Comparison of ENCODE assay signal across 2 cellular contexts in the genomic region with DNA sequence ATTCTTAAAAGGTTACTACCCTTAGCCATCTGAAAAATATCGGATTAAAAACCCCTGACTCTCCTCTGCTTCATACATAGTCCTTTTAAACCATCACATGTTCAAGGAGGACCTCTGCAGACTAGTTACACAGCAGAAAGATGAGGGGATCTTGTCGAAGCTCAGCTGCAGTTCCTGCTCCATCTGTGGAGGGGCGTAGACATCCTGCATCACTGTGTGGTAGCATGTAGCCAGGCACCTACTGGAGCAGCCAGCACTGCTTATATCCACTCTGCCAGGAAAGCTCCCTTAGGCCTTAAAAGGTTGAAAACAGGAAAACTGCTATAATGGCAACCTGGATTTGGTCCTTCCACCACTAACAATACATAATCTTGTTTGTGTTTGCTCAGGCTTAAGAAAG.
TF ChIP-seq lines count a peak whose summit lies in the region.

No MANE protein-coding gene starts in this region.

TF ChIP-seq in IMR-90, 13 proteins besides CTCF, POLR2A, EP300 and RAD21:
- TF ChIP-seq RFX5 (IDR thresholded peaks at IDR 0.05; ENCODE audit: low read depth, low read length): no peak
- TF ChIP-seq CEBPB (IDR thresholded peaks at IDR 0.05; ENCODE audit: low read depth, low read length): no peak
- TF ChIP-seq CHD1 (IDR thresholded peaks at IDR 0.05; ENCODE audit: low read depth, low read length): no peak
- TF ChIP-seq NFE2L2 (IDR thresholded peaks at IDR 0.05; ENCODE audit: low read depth, low read length): no peak

TF ChIP-seq in GM12878, 131 proteins besides CTCF, POLR2A, EP300 and RAD21:
- TF ChIP-seq CREB1 (IDR thresholded peaks at IDR 0.05; ENCODE audit: low read depth) (no peak), YBX1 (IDR thresholded peaks at IDR 0.05) (no peak), CHD4 (IDR thresholded peaks at IDR 0.05) (no peak), IKZF2 (IDR thresholded peaks at IDR 0.05) (no peak), NFIC (IDR thresholded peaks at IDR 0.05; ENCODE audit: low read depth, low read length) (no peak), TAF1 (IDR thresholded peaks at IDR 0.05; ENCODE audit: borderline replicate concordance, low read depth, low read length) (no peak), CHD2 (IDR thresholded peaks at IDR 0.05; ENCODE audit: borderline replicate concordance, low read depth, low read length) (no peak), POLR2AphosphoS2 (IDR thresholded peaks at IDR 0.05; ENCODE audit: low read depth, low read length) (no peak), NR2C1 (IDR thresholded peaks at IDR 0.05) (no peak), MXI1 (IDR thresholded peaks at IDR 0.05; ENCODE audit: low read depth, low read length) (no peak), NR2F1 (conservative IDR thresholded peaks at IDR 0.05) (no peak), FOXM1 (IDR thresholded peaks at IDR 0.05; ENCODE audit: low read depth, low read length) (no peak)
- TF ChIP-seq, protein P1, sequence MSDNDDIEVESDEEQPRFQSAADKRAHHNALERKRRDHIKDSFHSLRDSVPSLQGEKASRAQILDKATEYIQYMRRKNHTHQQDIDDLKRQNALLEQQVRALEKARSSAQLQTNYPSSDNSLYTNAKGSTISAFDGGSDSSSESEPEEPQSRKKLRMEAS (IDR thresholded peaks at IDR 0.05; ENCODE audit: low read depth, low read length): no peak
- TF ChIP-seq, protein P2, sequence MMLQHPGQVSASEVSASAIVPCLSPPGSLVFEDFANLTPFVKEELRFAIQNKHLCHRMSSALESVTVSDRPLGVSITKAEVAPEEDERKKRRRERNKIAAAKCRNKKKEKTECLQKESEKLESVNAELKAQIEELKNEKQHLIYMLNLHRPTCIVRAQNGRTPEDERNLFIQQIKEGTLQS (IDR thresholded peaks at IDR 0.05; ENCODE audit: borderline replicate concordance, extremely low read depth, low read depth, low read length): no peak
- TF ChIP-seq, protein P3, sequence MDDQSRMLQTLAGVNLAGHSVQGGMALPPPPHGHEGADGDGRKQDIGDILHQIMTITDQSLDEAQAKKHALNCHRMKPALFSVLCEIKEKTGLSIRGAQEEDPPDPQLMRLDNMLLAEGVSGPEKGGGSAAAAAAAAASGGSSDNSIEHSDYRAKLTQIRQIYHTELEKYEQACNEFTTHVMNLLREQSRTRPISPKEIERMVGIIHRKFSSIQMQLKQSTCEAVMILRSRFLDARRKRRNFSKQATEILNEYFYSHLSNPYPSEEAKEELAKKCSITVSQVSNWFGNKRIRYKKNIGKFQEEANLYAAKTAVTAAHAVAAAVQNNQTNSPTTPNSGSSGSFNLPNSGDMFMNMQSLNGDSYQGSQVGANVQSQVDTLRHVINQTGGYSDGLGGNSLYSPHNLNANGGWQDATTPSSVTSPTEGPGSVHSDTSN (IDR thresholded peaks at IDR 0.05; ENCODE audit: insufficient replicate concordance, low read depth, low read length): no peak
- TF ChIP-seq, protein P4, sequence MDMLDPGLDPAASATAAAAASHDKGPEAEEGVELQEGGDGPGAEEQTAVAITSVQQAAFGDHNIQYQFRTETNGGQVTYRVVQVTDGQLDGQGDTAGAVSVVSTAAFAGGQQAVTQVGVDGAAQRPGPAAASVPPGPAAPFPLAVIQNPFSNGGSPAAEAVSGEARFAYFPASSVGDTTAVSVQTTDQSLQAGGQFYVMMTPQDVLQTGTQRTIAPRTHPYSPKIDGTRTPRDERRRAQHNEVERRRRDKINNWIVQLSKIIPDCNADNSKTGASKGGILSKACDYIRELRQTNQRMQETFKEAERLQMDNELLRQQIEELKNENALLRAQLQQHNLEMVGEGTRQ (IDR thresholded peaks at IDR 0.05; ENCODE audit: borderline replicate concordance, low read depth, low read length): no peak
